ENCODE assay signal across 14 cellular contexts in genomic region chr12:124544983-124545382, GRCh38. TPM values are rescaled to one million over a fixed set of nuclear protein-coding genes. Genes with fewer than 3 reads are reported as not detected.
A peak's percentile ranks its signal among the peaks of the same experiment; 100 is the strongest.
DNase-seq lines count a peak whose midpoint lies in the region; TF ChIP-seq lines count a peak whose summit lies in the region.
"Had no signal": no experiment of that assay in that cellular context is flagged by ENCODE, and none has a peak within 500 bp of the region (broad histone marks: within the 10 kb centered on the region; RNA-seq: fewer than 3 reads in every experiment).

No MANE protein-coding gene starts in this region.

- peaks cover 51% of the 10 kb centered on the region for H4K20me1 ChIP-seq in DOHH2 (ENCODE audit: control insufficient read depth, insufficient read depth, low read depth, low read length)

- H3K4me1 Mint-ChIP-seq in brain: peaks cover 77% of the 10 kb centered on the region

- H3K9me2 ChIP-seq in DOHH2 (replicated peaks; ENCODE audit: control insufficient read depth, low read length): no peaks in the 10 kb centered on the region

- peak overlapping the region; percentile 20 for H3K4me2 ChIP-seq in DOHH2 (ENCODE audit: low read length)

- DNase-seq in NCI-H187 treated with DMSO at 0.1 percent for 48 hours (lab: John Stamatoyannopoulos, UW) (no peak), amygdala (lab: John Stamatoyannopoulos, UW) (no peak), NCI-H1048 (lab: John Stamatoyannopoulos, UW) (no peak)
- DNase-seq: activated gamma-delta T cell, Calu3, caudate nucleus, NCI-H146, NCI-H774, psoas muscle had no signal

- no peaks in the 10 kb centered on the region for H3K36me3 ChIP-seq in DOHH2 (ENCODE audit: control insufficient read depth, low read length)
- 0 out of 2 replicates have a peak, but pooled peaks cover 10% of the 10 kb centered on the region for H3K36me3 ChIP-seq in HUES48 (ENCODE audit: control insufficient read depth, insufficient read depth, low read length)

- H3K27me3 ChIP-seq in DOHH2 (ENCODE audit: control insufficient read depth, low read length) (no peaks in the 10 kb centered on the region), HUES48 (ENCODE audit: control insufficient read depth, insufficient read depth, low read length) (no peaks in the 10 kb centered on the region)

- no peak overlapping the region for H3K9ac ChIP-seq in HUES48 (ENCODE audit: low read depth, low read length)

- H3K79me2 ChIP-seq in DOHH2 (ENCODE audit: control insufficient read depth, low read length): peaks cover 89% of the 10 kb centered on the region

- no peak overlapping the region for H3K4me3 ChIP-seq in DOHH2 (ENCODE audit: low read length)
- H3K4me3 ChIP-seq in HUES48 (ENCODE audit: low read depth, low read length): no peak overlapping the region
- H3K4me3 ChIP-seq in skin epidermis: no peak overlapping the region
- H3K4me3 ChIP-seq: psoas muscle had no signal

- H3K27me3 Mint-ChIP-seq in brain: peaks cover 2% of the 10 kb centered on the region

- no peaks in the 10 kb centered on the region for H3K36me3 Mint-ChIP-seq in brain
- H3K36me3 Mint-ChIP-seq: mesothelial cell of epicardium had no signal

- peak overlapping the region in 4 of 5 experiments; percentile 20 to 79 (median 51) for H3K27ac Mint-ChIP-seq in brain

- H3K9me3 Mint-ChIP-seq in brain: peaks cover 0 to 2% (median 0%) of the 10 kb centered on the region in 5 experiments
- H3K9me3 Mint-ChIP-seq: mesothelial cell of epicardium had no signal

- H3K27ac ChIP-seq in DOHH2 (ENCODE audit: low read depth, low read length) (no peak overlapping the region), HUES48 (ENCODE audit: low read depth, low read length) (peak overlapping the region; percentile 38), skin epidermis (peak overlapping the region in 15 of 21 experiments; percentile 10 to 70 (median 39))
- H3K27ac ChIP-seq: psoas muscle had no signal

- TF ChIP-seq CTCF in DOHH2 (IDR thresholded peaks at IDR 0.05; ENCODE audit: low read depth, low read length, poor library complexity, severe bottlenecking) (no peak), brain (conservative IDR thresholded peaks at IDR 0.05) (no peak)

- peak overlapping the region in 1 of 5 experiments; percentile 58 for H3K4me3 Mint-ChIP-seq in brain

- H3F3A ChIP-seq in DOHH2 (ENCODE audit: control insufficient read depth, insufficient read depth): peaks cover 4% of the 10 kb centered on the region; the same call in 1 of the 2 replicates

- no peaks in the 10 kb centered on the region for H3K9me3 ChIP-seq in DOHH2 (ENCODE audit: control insufficient read depth, insufficient read depth, low read length)
- no peaks in the 10 kb centered on the region for H3K9me3 ChIP-seq in HUES48 (ENCODE audit: control insufficient read depth, insufficient read depth, low read length)
- H3K9me3 ChIP-seq: psoas muscle had no signal

- H3K4me1 ChIP-seq in DOHH2 (ENCODE audit: control insufficient read depth, low read length): peaks cover 50% of the 10 kb centered on the region
- H3K4me1 ChIP-seq in HUES48 (ENCODE audit: control insufficient read depth, insufficient read depth, low read length): peaks cover 43% of the 10 kb centered on the region

RNA-seq across cellular contexts. Expression of gene NCOR2, which starts 22.4 kb away (rescaled TPM):
- polyA plus RNA-seq in brain (ENCODE audit: insufficient read depth, low read depth, low replicate concordance): 78.6 TPM
